ENCODE assay signal across 27 cellular contexts in the genomic region with DNA sequence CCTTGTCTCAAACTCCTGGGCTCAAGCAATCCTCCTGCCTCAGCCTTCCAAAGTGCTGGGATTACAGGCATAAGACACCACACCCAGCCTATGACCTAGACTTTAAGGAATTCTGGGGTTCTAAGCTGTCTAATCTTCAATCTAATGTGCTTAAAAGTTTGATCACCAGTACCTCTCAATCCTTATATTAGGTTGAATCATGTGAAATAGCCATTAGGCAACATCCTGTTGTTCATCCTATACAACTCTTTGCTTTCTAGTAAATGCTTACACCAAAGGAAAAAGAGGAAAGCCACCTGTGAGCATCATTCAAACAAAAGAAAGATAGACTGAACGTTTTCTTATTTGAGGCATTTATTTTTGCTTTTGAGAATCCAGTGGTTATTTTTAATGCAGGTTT. TPM values are rescaled to one million over a fixed set of nuclear protein-coding genes. Genes with fewer than 3 reads are reported as not detected.
"Had no signal": no experiment of that assay in that cellular context is flagged by ENCODE, and none has a peak within 500 bp of the region (broad histone marks: within the 10 kb centered on the region; RNA-seq: fewer than 3 reads in every experiment).

No MANE protein-coding gene starts in this region.

- H3K27me3 ChIP-seq: dorsolateral prefrontal cortex, heart right ventricle, neural progenitor cell, suprapubic skin, transverse colon, vagina had no signal

- H3K4me1 ChIP-seq: heart right ventricle, neural progenitor cell, prostate gland, suprapubic skin, vagina had no signal

- ATAC-seq: activated CD8-positive, alpha-beta T cell treated with anti-CD3 and anti-CD28 coated beads for 36 hours; activated T-helper 17 cell treated with anti-CD3 and anti-CD28 coated beads, Interleukin-2, amount 50 U/mL, for 72 hours; heart right ventricle; right cardiac atrium; stimulated activated naive CD8-positive, alpha-beta T cell treated with anti-CD3 and anti-CD28 coated beads, Interleukin-15, amount 100 ng/mL, for 72 hours had no signal

- H3K27ac ChIP-seq: dorsolateral prefrontal cortex, epithelial cell of prostate, heart right ventricle, neural progenitor cell, prostate gland, suprapubic skin, transverse colon, vagina had no signal

- DNase-seq: activated B cell treated with CpG ODN at 0.5 μM for 24 hours; activated CD4-positive, alpha-beta T cell treated with anti-CD3 and anti-CD28 coated beads for 48 hours; activated CD8-positive, alpha-beta T cell treated with anti-CD3 and anti-CD28 coated beads for 36 hours; activated naive CD4-positive, alpha-beta T cell; activated naive CD8-positive, alpha-beta T cell treated with anti-CD3 and anti-CD28 coated beads for 36 hours; activated T-cell treated with anti-CD3 and anti-CD28 coated beads, Interleukin-2, amount 50 U/mL, for 1 hour; amygdala; caudate nucleus; dorsolateral prefrontal cortex; heart right ventricle; immature natural killer cell; mesenchymal stem cell; mucosa of descending colon; naive B cell; right cardiac atrium; small intestine; stimulated activated CD4-positive, alpha-beta T cell treated with anti-CD3 and anti-CD28 coated beads, Interleukin-15, amount 100 ng/mL, for 24 hours; stimulated activated CD4-positive, alpha-beta T cell treated with anti-CD3 and anti-CD28 coated beads, Interleukin-2, amount 100 ng/mL, for 48 hours; stimulated activated naive CD8-positive, alpha-beta T cell treated with anti-CD3 and anti-CD28 coated beads, Interleukin-15, amount 100 ng/mL, for 72 hours; transverse colon had no signal

- H3K4me3 ChIP-seq: dorsolateral prefrontal cortex, heart right ventricle, mucosa of descending colon, neural progenitor cell, prostate gland, suprapubic skin, transverse colon, vagina had no signal

- H3K9me3 ChIP-seq: heart right ventricle, mucosa of descending colon, prostate gland, suprapubic skin, transverse colon, vagina had no signal

- H3K36me3 ChIP-seq: neural progenitor cell, prostate gland, suprapubic skin, transverse colon, vagina had no signal

RNA-seq across cellular contexts. Expression of gene ATOH7, which starts 56.0 kb away (rescaled TPM):
- total RNA-seq: activated B cell treated with CpG ODN at 0.5 μM for 24 hours; activated CD8-positive, alpha-beta T cell treated with anti-CD3 and anti-CD28 coated beads for 36 hours; activated naive CD8-positive, alpha-beta T cell treated with anti-CD3 and anti-CD28 coated beads for 36 hours; activated T-helper 17 cell treated with anti-CD3 and anti-CD28 coated beads, Interleukin-2, amount 50 U/mL, for 72 hours; heart right ventricle; osteoblast; prostate gland; right cardiac atrium; suprapubic skin; vagina had no signal
- polyA plus RNA-seq: immature natural killer cell had no signal
